ENCODE assay signal across 7 cellular contexts in genomic region chr1:120544434-120544833, GRCh38.
A peak's percentile ranks its signal among the peaks of the same experiment; 100 is the strongest.
DNase-seq lines count a peak whose midpoint lies in the region; ATAC-seq and TF ChIP-seq lines count a peak whose summit lies in the region.
"Not testable (repeated sequence)": the region's sequence is repeated elsewhere in the genome, so short reads cannot be mapped to it uniquely, and the experiment has no call there.

No MANE protein-coding gene starts in this region.

- ATAC-seq in GM18867 (IDR thresholded peaks at IDR 0.05; ENCODE audit: unreplicated experiment) (peak; percentile 92), HG02884 (IDR thresholded peaks at IDR 0.05; ENCODE audit: unreplicated experiment) (peak; percentile 93), PC-3 (peak; percentile 93)

- H3K27ac ChIP-seq in PC-3 (ENCODE audit: low read length) = not testable (repeated sequence)

- H3K4me2 ChIP-seq in PC-3 (ENCODE audit: low read length) = not testable (repeated sequence)

- TF ChIP-seq CTCF in PC-3 (conservative IDR thresholded peaks at IDR 0.05; ENCODE audit: low read depth, low read length) (peak; percentile 20; the same call in 1 of the 2 replicates), choroid plexus epithelial cell (conservative IDR thresholded peaks at IDR 0.05; ENCODE audit: low read depth, low read length) (peak; percentile 39)
- TF ChIP-seq CTCF in lower leg skin (IDR thresholded peaks at IDR 0.05) = not testable (repeated sequence)

- DNase-seq in PC-3; choroid plexus epithelial cell (ENCODE audit: low read depth): not testable (repeated sequence)
- DNase-seq in activated T-cell treated with anti-CD3 and anti-CD28 coated beads for 1 hour (ENCODE audit: low read depth) = peak; percentile 75
- DNase-seq in lower leg skin (ENCODE audit: low spot score in 2 of 2) = peak; percentile 78 to 96
- peak; percentile 66 for DNase-seq in stimulated activated CD4-positive, alpha-beta T cell treated with anti-CD3 and anti-CD28 coated beads, Interleukin-2, amount 100 ng/mL, for 4 hours (ENCODE audit: low read depth)

- H3K9me2 ChIP-seq in PC-3 (replicated peaks; ENCODE audit: low read length) = not testable (repeated sequence)

- H3K4me1 ChIP-seq in PC-3 (ENCODE audit: insufficient read depth, low read length) = not testable (repeated sequence)

- not testable (repeated sequence) for H3K9me3 ChIP-seq in PC-3 (ENCODE audit: low read length)

- H3F3A ChIP-seq in PC-3 (ENCODE audit: low read length, unreplicated experiment) = not testable (repeated sequence)

- TF ChIP-seq POLR2A in lower leg skin (IDR thresholded peaks at IDR 0.05) = not testable (repeated sequence)

- intact Hi-C loops in PC-3 (cut with micrococcal nuclease); lower leg skin (cut with DNase I; ENCODE audit: low total_unique reads): not testable (repeated sequence)

- CTCF ChIA-PET in PC-3 (lab: Charles Lee) = not testable (repeated sequence)

- POLR2A ChIA-PET in PC-3 (lab: Charles Lee; ENCODE audit: unreplicated experiment) = not testable (repeated sequence)

- not testable (repeated sequence) for H4K20me1 ChIP-seq in PC-3 (ENCODE audit: low read length)

- H3K27me3 ChIP-seq in PC-3 (ENCODE audit: low read length) = not testable (repeated sequence)

- H2AFZ ChIP-seq in PC-3 (ENCODE audit: low read length) = not testable (repeated sequence)

- not testable (repeated sequence) for H3K9ac ChIP-seq in PC-3 (ENCODE audit: low read length)

- not testable (repeated sequence) for H3K4me3 ChIP-seq in PC-3 (ENCODE audit: low read length); choroid plexus epithelial cell (ENCODE audit: low read depth, low read length); lower leg skin (ENCODE audit: low read depth, poor library complexity, severe bottlenecking)

- not testable (repeated sequence) for H3K36me3 ChIP-seq in PC-3 (ENCODE audit: low read depth, low read length)

- 0 to 8% methylated on average over 1 to 2 of the region's 2 CpGs for WGBS in lower leg skin, 2 donors

- BruUV-seq in PC-3 (replicated peaks; lab: Mats Ljungman, UMichigan) = not testable (repeated sequence)

- H3K79me2 ChIP-seq in PC-3 (ENCODE audit: low read length) = not testable (repeated sequence)
